13 cellular contexts compared by ENCODE assay signal in the genomic region with DNA sequence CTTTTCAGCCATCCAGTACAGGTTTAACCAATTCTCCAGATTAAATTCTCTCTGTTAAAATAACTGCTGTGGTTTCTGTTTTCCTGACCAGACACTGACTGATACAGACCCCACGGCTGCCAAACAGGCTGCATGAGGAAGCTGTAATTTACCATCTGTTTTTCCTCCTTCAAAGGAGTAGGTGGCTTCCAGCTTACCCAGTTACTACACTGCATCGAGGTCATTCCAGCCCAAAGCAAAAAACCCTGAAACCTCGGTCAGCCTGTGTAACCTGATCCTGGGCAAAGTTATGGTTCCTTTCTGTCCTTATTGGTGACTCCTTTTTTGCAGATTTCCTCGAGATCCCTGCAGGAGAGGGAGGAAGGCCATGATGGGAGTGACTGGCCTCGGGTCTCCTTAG. TPM values are rescaled to one million over a fixed set of nuclear protein-coding genes. Genes with fewer than 3 reads are reported as not detected.
DNase-seq lines count a peak whose midpoint lies in the region; ATAC-seq lines count a peak whose summit lies in the region.
"Had no signal": no experiment of that assay in that cellular context is flagged by ENCODE, and none has a peak within 500 bp of the region (broad histone marks: within the 10 kb centered on the region; RNA-seq: fewer than 3 reads in every experiment).

No MANE protein-coding gene starts in this region.

- H3K4me1 Mint-ChIP-seq in T-cell = peaks cover 0 to 1% (median 0%) of the 10 kb centered on the region in 3 donors

- H3K9me3 Mint-ChIP-seq in T-cell = no peaks in the 10 kb centered on the region
- H3K9me3 Mint-ChIP-seq: activated naive CD4-positive, alpha-beta T cell treated with anti-CD3 and anti-CD28 coated beads for 36 hours had no signal

- CTCF ChIA-PET in T-cell (lab: Charles Lee) = no interaction called here

- peaks cover 42 to 43% of the 10 kb centered on the region in 2 donors for H3K27me3 Mint-ChIP-seq in T-cell

- in situ Hi-C loops in KBM-7 (cut with MboI; ENCODE audit: low pct_unique_long_range_greater_than_20kb, low sequenced_read_pairs) = no loop called here

- no peak overlapping the region for H3K27ac Mint-ChIP-seq in T-cell
- H3K27ac Mint-ChIP-seq: activated naive CD4-positive, alpha-beta T cell treated with anti-CD3 and anti-CD28 coated beads for 36 hours had no signal

- ATAC-seq in T-cell (replicated peaks in 1 of 4) = no peak
- ATAC-seq in esophagus mucosa = no peak
- ATAC-seq: sciatic nerve had no signal

- peak; percentile 30 for DNase-seq in CD1c-positive myeloid dendritic cell (ENCODE audit: extremely low spot score)
- DNase-seq in KBM-7 = peak; percentile 20
- peak; percentile 47 for DNase-seq in amniotic epithelial cell (ENCODE audit: low read depth)
- DNase-seq in left kidney (ENCODE audit: low read depth, low spot score) = peak; percentile 81
- DNase-seq in HK-2 (ENCODE audit: unreplicated experiment) = no peak
- no peak for DNase-seq in T-cell
- DNase-seq in AG08396 (ENCODE audit: low spot score) = no peak
- DNase-seq: activated naive CD4-positive, alpha-beta T cell treated with anti-CD3 and anti-CD28 coated beads for 36 hours; Caco-2; NCI-H2227 treated with DMSO at 0.1 percent for 48 hours; SIG-M5 had no signal

- H3K4me3 Mint-ChIP-seq in T-cell = no peak overlapping the region
- H3K4me3 Mint-ChIP-seq: activated naive CD4-positive, alpha-beta T cell treated with anti-CD3 and anti-CD28 coated beads for 36 hours had no signal

- no peaks in the 10 kb centered on the region for H3K36me3 Mint-ChIP-seq in T-cell

- POLR2A ChIA-PET in T-cell (lab: Charles Lee) = no interaction called here

RNA-seq across cellular contexts. Expression of a gene that starts 27.9 kb away (rescaled TPM):
- total RNA-seq in T-cell = under 1 TPM in 1 of 5 donors, not detected in 4; 0.09 TPM
- 1.1 TPM for total RNA-seq in esophagus mucosa
- total RNA-seq: activated naive CD4-positive, alpha-beta T cell treated with anti-CD3 and anti-CD28 coated beads for 36 hours had no signal

Comparison
In these comparisons a context has a peak if more than half of its experiments do, and no peak if none do; other contexts are left out.
1. DNase-seq: peak in CD1c-positive myeloid dendritic cell (single experiment), KBM-7 (single experiment), amniotic epithelial cell (single experiment) and left kidney (single experiment); none in HK-2 (single experiment), T-cell (0 of 34) and AG08396 (single experiment).